1 cellular context compared by ENCODE assay signal in genomic region chr1:26695417-26696190, GRCh38.
A peak's percentile ranks its signal among the peaks of the same experiment; 100 is the strongest.
TF ChIP-seq lines count a peak whose summit lies in the region.

TSS of gene ARID1A (plus strand) at chr1:26696015. CDS start at chr1:26696404, 389 bp downstream.

TF ChIP-seq in HepG2, 621 proteins besides CTCF, POLR2A, EP300 and RAD21 (continued from another document and continues in another):
- TF ChIP-seq ETV5 (CRISPR knock-in tag; IDR thresholded peaks at IDR 0.05; ENCODE audit: borderline replicate concordance) = peak; percentile 73
- peak; percentile 91 for TF ChIP-seq MED1 (CRISPR knock-in tag; IDR thresholded peaks at IDR 0.05)
- TF ChIP-seq ZNF337 (CRISPR knock-in tag; IDR thresholded peaks at IDR 0.05; ENCODE audit: borderline replicate concordance, low read depth) = no peak; the same call in 1 of the 2 replicates
- no peak for TF ChIP-seq PAF1 (CRISPR knock-in tag; IDR thresholded peaks at IDR 0.05)
- no peak for TF ChIP-seq SETDB1 (CRISPR knock-in tag; IDR thresholded peaks at IDR 0.05; ENCODE audit: borderline replicate concordance)
- no peak for TF ChIP-seq KAT2B (IDR thresholded peaks at IDR 0.05; ENCODE audit: borderline replicate concordance, low read depth, low read length)
- peak; percentile 92 for TF ChIP-seq ATF7-NPFF (CRISPR knock-in tag; IDR thresholded peaks at IDR 0.05; ENCODE audit: low read depth)
- TF ChIP-seq ARNT2 (CRISPR knock-in tag; IDR thresholded peaks at IDR 0.05; ENCODE audit: low read depth) = peak; percentile 92
- TF ChIP-seq ZNF883 (CRISPR knock-in tag; IDR thresholded peaks at IDR 0.05; ENCODE audit: not compliant biosample characterization) = peak; percentile 80
- peak; percentile 75 for TF ChIP-seq ELF3 (CRISPR knock-in tag; IDR thresholded peaks at IDR 0.05)
- peak; percentile 95 for TF ChIP-seq HDAC1 (CRISPR knock-in tag; IDR thresholded peaks at IDR 0.05)
- no peak for TF ChIP-seq RARG (CRISPR knock-in tag; IDR thresholded peaks at IDR 0.05; ENCODE audit: low read depth)
- no peak for TF ChIP-seq ZNF713 (CRISPR knock-in tag; IDR thresholded peaks at IDR 0.05)
- TF ChIP-seq PHF8 (CRISPR knock-in tag; IDR thresholded peaks at IDR 0.05) = peak; percentile 86
- no peak for TF ChIP-seq TRIM22 (IDR thresholded peaks at IDR 0.05)
- TF ChIP-seq FOXA1 (IDR thresholded peaks at IDR 0.05) = no peak
- peak; percentile 51; the same call in 1 of the 2 replicates for TF ChIP-seq FOXA1 (CRISPR knock-in tag; IDR thresholded peaks at IDR 0.05)
- TF ChIP-seq GTF2F1 (IDR thresholded peaks at IDR 0.05; ENCODE audit: low read length) = peak; percentile 64; the same call in 1 of the 2 replicates
- peak; percentile 42; the same call in 1 of the 2 replicates for TF ChIP-seq NFYB (CRISPR knock-in tag; IDR thresholded peaks at IDR 0.05)
- TF ChIP-seq SKI (IDR thresholded peaks at IDR 0.05; ENCODE audit: partially characterized antibody) = peak; percentile 94
- TF ChIP-seq ZKSCAN1 (IDR thresholded peaks at IDR 0.05; ENCODE audit: low read length) = peak; percentile 55; the same call in 1 of the 2 replicates
- peak; percentile 95 for TF ChIP-seq BRF2 (CRISPR knock-in tag; IDR thresholded peaks at IDR 0.05)
- peak; percentile 95 for TF ChIP-seq NFKBIZ (CRISPR knock-in tag; IDR thresholded peaks at IDR 0.05)
- peak; percentile 31 for TF ChIP-seq IKZF4 (CRISPR knock-in tag; IDR thresholded peaks at IDR 0.05; ENCODE audit: borderline replicate concordance, low read depth, not compliant biosample characterization)
- TF ChIP-seq CEBPG (CRISPR knock-in tag; IDR thresholded peaks at IDR 0.05) = peak; percentile 54
- TF ChIP-seq GLI4 (CRISPR knock-in tag; IDR thresholded peaks at IDR 0.05; ENCODE audit: borderline replicate concordance) = no peak
- peak; percentile 100 for TF ChIP-seq PRDM15 (CRISPR knock-in tag; IDR thresholded peaks at IDR 0.05)
- TF ChIP-seq E2F1 (CRISPR knock-in tag; IDR thresholded peaks at IDR 0.05) = peak; percentile 67; the same call in 1 of the 2 replicates
- TF ChIP-seq ZNF235 (CRISPR knock-in tag; IDR thresholded peaks at IDR 0.05; ENCODE audit: borderline replicate concordance) = no peak; the same call in 1 of the 2 replicates
- TF ChIP-seq REL (CRISPR knock-in tag; conservative IDR thresholded peaks at IDR 0.05) = no peak
- TF ChIP-seq MBNL3 (CRISPR knock-in tag; conservative IDR thresholded peaks at IDR 0.05) = no peak
- peak; percentile 96 for TF ChIP-seq POGK (CRISPR knock-in tag; conservative IDR thresholded peaks at IDR 0.05)
- peak; percentile 90 for TF ChIP-seq MXD1 (CRISPR knock-in tag; IDR thresholded peaks at IDR 0.05)
- TF ChIP-seq PAXIP1 (CRISPR knock-in tag; conservative IDR thresholded peaks at IDR 0.05) = peak; percentile 82
- peak; percentile 90; the same call in 1 of the 2 replicates for TF ChIP-seq ZNF710 (CRISPR knock-in tag; IDR thresholded peaks at IDR 0.05; ENCODE audit: borderline replicate concordance)
- peak; percentile 42; the same call in 1 of the 2 replicates for TF ChIP-seq NR1H2 (CRISPR knock-in tag; IDR thresholded peaks at IDR 0.05; ENCODE audit: borderline replicate concordance, low read depth)
- TF ChIP-seq CCDC6 (CRISPR knock-in tag; IDR thresholded peaks at IDR 0.05) = peak; percentile 98
- TF ChIP-seq SRY (CRISPR knock-in tag; IDR thresholded peaks at IDR 0.05) = 0 out of 2 replicates have a peak, but pooled peaks have one; percentile 19
- peak; percentile 71; the same call in 1 of the 2 replicates for TF ChIP-seq NFAT5 (CRISPR knock-in tag; IDR thresholded peaks at IDR 0.05)
